In genomic region chr11:8207080-8208000, GRCh38 we compare ENCODE assay signal across 1 cellular context.
TF ChIP-seq lines count a peak whose summit lies in the region.

No MANE protein-coding gene starts in this region.

TF ChIP-seq in H1, 55 proteins besides CTCF, POLR2A, EP300 and RAD21:
- TF ChIP-seq SIRT6 (IDR thresholded peaks at IDR 0.05; ENCODE audit: low read length) = no peak
